1 cellular context compared by ENCODE assay signal in the genomic region with DNA sequence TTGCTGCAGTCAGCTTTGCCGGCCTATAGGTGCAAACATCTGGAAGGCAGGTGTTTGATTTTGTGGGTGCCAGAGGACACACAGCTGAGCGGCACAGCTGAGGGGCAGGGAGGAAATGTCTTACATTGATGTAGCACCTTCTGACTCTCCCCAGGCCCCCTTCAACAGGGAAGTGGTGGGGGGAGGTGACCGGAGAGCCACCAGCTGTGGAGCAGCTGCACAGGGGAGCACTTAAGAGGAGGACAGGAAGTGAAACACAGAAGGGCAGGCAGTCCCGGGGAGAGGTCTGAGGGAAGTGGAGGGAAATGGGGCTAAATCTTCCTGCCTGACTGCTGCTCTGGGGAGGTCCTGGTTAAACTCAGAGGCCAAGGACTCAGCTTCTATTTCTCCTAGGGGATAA.
A peak's percentile ranks its signal among the peaks of the same experiment; 100 is the strongest.
TF ChIP-seq lines count a peak whose summit lies in the region.

No MANE protein-coding gene starts in this region.

TF ChIP-seq in GM12878, 131 proteins besides CTCF, POLR2A, EP300 and RAD21 (continued from another document):
- TF ChIP-seq POLR2AphosphoS2 (IDR thresholded peaks at IDR 0.05; ENCODE audit: low read depth, low read length) = no peak
- TF ChIP-seq ATF7 (IDR thresholded peaks at IDR 0.05; ENCODE audit: low read depth) = no peak
- no peak for TF ChIP-seq ZSCAN29 (IDR thresholded peaks at IDR 0.05)
- 0 out of 2 replicates have a peak, but pooled peaks have one; percentile 15 for TF ChIP-seq EED (IDR thresholded peaks at IDR 0.05; ENCODE audit: low read depth)
- TF ChIP-seq NR2C2 (IDR thresholded peaks at IDR 0.05; ENCODE audit: borderline replicate concordance, control insufficient read depth, insufficient read length, low read depth) = no peak
- TF ChIP-seq, protein P1, sequence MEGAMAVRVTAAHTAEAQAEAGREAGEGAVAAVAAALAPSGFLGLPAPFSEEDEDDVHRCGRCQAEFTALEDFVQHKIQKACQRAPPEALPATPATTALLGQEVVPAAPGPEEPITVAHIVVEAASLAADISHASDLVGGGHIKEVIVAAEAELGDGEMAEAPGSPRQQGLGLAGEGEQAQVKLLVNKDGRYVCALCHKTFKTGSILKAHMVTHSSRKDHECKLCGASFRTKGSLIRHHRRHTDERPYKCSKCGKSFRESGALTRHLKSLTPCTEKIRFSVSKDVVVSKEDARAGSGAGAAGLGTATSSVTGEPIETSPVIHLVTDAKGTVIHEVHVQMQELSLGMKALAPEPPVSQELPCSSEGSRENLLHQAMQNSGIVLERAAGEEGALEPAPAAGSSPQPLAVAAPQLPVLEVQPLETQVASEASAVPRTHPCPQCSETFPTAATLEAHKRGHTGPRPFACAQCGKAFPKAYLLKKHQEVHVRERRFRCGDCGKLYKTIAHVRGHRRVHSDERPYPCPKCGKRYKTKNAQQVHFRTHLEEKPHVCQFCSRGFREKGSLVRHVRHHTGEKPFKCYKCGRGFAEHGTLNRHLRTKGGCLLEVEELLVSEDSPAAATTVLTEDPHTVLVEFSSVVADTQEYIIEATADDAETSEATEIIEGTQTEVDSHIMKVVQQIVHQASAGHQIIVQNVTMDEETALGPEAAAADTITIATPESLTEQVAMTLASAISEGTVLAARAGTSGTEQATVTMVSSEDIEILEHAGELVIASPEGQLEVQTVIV (IDR thresholded peaks at IDR 0.05; ENCODE audit: borderline replicate concordance, partially characterized antibody) = no peak
- no peak for TF ChIP-seq ZZZ3 (IDR thresholded peaks at IDR 0.05; ENCODE audit: control insufficient read depth, insufficient read length, low read depth)
- TF ChIP-seq ETV6 (conservative IDR thresholded peaks at IDR 0.05 in 1 of 2, IDR thresholded peaks at IDR 0.05 in 1 of 2; ENCODE audit: borderline replicate concordance in 1 of 2, low read depth in 1 of 2) = peak in 1 of 2 experiments; percentile 24; a peak in 1 of 4 replicates
- TF ChIP-seq BRCA1 (IDR thresholded peaks at IDR 0.05; ENCODE audit: low read depth, low read length) = no peak
- TF ChIP-seq TBL1XR1 (IDR thresholded peaks at IDR 0.05; ENCODE audit: low read depth, low read length) = no peak
- TF ChIP-seq MXI1 (IDR thresholded peaks at IDR 0.05; ENCODE audit: low read depth, low read length) = no peak
- no peak for TF ChIP-seq SUPT20H (IDR thresholded peaks at IDR 0.05; ENCODE audit: borderline replicate concordance, control insufficient read depth, low read depth, low read length)
- no peak for TF ChIP-seq ZNF24 (IDR thresholded peaks at IDR 0.05)
- TF ChIP-seq TARDBP (IDR thresholded peaks at IDR 0.05; ENCODE audit: borderline replicate concordance) = no peak
- TF ChIP-seq, protein P2, sequence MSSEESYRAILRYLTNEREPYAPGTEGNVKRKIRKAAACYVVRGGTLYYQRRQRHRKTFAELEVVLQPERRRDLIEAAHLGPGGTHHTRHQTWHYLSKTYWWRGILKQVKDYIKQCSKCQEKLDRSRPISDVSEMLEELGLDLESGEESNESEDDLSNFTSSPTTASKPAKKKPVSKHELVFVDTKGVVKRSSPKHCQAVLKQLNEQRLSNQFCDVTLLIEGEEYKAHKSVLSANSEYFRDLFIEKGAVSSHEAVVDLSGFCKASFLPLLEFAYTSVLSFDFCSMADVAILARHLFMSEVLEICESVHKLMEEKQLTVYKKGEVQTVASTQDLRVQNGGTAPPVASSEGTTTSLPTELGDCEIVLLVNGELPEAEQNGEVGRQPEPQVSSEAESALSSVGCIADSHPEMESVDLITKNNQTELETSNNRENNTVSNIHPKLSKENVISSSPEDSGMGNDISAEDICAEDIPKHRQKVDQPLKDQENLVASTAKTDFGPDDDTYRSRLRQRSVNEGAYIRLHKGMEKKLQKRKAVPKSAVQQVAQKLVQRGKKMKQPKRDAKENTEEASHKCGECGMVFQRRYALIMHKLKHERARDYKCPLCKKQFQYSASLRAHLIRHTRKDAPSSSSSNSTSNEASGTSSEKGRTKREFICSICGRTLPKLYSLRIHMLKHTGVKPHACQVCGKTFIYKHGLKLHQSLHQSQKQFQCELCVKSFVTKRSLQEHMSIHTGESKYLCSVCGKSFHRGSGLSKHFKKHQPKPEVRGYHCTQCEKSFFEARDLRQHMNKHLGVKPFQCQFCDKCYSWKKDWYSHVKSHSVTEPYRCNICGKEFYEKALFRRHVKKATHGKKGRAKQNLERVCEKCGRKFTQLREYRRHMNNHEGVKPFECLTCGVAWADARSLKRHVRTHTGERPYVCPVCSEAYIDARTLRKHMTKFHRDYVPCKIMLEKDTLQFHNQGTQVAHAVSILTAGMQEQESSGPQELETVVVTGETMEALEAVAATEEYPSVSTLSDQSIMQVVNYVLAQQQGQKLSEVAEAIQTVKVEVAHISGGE (CRISPR knock-in tag; IDR thresholded peaks at IDR 0.05) = no peak
- TF ChIP-seq GABPA (IDR thresholded peaks at IDR 0.05; ENCODE audit: low read depth) = peak; percentile 79
- TF ChIP-seq SPI1 (IDR thresholded peaks at IDR 0.05; ENCODE audit: borderline replicate concordance, insufficient read depth, low read depth, low read length) = 0 out of 2 replicates have a peak, but pooled peaks have one; percentile 39
- TF ChIP-seq, protein P3, sequence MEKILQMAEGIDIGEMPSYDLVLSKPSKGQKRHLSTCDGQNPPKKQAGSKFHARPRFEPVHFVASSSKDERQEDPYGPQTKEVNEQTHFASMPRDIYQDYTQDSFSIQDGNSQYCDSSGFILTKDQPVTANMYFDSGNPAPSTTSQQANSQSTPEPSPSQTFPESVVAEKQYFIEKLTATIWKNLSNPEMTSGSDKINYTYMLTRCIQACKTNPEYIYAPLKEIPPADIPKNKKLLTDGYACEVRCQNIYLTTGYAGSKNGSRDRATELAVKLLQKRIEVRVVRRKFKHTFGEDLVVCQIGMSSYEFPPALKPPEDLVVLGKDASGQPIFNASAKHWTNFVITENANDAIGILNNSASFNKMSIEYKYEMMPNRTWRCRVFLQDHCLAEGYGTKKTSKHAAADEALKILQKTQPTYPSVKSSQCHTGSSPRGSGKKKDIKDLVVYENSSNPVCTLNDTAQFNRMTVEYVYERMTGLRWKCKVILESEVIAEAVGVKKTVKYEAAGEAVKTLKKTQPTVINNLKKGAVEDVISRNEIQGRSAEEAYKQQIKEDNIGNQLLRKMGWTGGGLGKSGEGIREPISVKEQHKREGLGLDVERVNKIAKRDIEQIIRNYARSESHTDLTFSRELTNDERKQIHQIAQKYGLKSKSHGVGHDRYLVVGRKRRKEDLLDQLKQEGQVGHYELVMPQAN (conservative IDR thresholded peaks at IDR 0.05) = no peak
- TF ChIP-seq JUNB (IDR thresholded peaks at IDR 0.05) = no peak
- no peak for TF ChIP-seq NBN (IDR thresholded peaks at IDR 0.05)
- no peak for TF ChIP-seq FOXM1 (IDR thresholded peaks at IDR 0.05; ENCODE audit: low read depth, low read length)
- TF ChIP-seq, protein P4, sequence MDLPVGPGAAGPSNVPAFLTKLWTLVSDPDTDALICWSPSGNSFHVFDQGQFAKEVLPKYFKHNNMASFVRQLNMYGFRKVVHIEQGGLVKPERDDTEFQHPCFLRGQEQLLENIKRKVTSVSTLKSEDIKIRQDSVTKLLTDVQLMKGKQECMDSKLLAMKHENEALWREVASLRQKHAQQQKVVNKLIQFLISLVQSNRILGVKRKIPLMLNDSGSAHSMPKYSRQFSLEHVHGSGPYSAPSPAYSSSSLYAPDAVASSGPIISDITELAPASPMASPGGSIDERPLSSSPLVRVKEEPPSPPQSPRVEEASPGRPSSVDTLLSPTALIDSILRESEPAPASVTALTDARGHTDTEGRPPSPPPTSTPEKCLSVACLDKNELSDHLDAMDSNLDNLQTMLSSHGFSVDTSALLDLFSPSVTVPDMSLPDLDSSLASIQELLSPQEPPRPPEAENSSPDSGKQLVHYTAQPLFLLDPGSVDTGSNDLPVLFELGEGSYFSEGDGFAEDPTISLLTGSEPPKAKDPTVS (IDR thresholded peaks at IDR 0.05; ENCODE audit: low read depth, low read length) = no peak
- TF ChIP-seq BCL11A (IDR thresholded peaks at IDR 0.05; ENCODE audit: low read depth, low read length) = no peak
- peak; percentile 81 for TF ChIP-seq TCF12 (IDR thresholded peaks at IDR 0.05; ENCODE audit: low read depth, low read length)
- peak; percentile 86; the same call in 1 of the 2 replicates for TF ChIP-seq TCF3 (IDR thresholded peaks at IDR 0.05; ENCODE audit: borderline replicate concordance, insufficient read depth, low read depth, low read length)
